ENCODE assay signal across 8 cellular contexts in the genomic region with DNA sequence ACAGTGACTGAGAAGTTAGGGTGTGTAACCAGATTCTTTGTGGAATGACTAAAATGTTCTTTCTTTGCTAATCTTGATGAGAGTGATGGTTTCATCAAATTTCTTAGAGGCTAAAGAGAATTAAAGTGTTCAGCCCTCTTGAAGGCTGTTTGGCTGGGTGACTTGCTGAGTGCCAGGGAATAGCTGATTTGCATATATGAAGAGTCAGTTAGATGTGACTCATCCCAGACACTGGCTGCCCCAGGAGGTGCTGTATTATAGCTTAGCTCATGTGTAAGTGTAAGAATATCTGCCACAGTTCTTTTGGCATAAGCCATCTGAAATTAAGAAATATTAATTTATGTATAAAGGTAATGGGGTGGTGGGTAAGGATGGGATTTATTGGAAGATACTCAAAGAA.
DNase-seq lines count a peak whose midpoint lies in the region; ATAC-seq and TF ChIP-seq lines count a peak whose summit lies in the region.

No MANE protein-coding gene starts in this region.

- intact Hi-C loops in Calu3 (cut with micrococcal nuclease; ENCODE audit: unreplicated experiment): no loop called here
- intact Hi-C loops in Caco-2 (cut with micrococcal nuclease; ENCODE audit: unreplicated experiment): no loop called here

- H3K36me3 Mint-ChIP-seq in Calu3 (ENCODE audit: insufficient read depth, unreplicated experiment) (no peaks in the 10 kb centered on the region), Caco-2 (ENCODE audit: insufficient read depth, unreplicated experiment) (no peaks in the 10 kb centered on the region)
- H3K36me3 Mint-ChIP-seq in activated naive CD4-positive, alpha-beta T cell treated with anti-CD3 and anti-CD28 coated beads, Interleukin-2, amount 10 ng/mL, durations not matched to agents 7 days and 5 days: no peaks in the 10 kb centered on the region

- DNase-seq in Calu3: peak; percentile 27
- DNase-seq in NCI-H526 treated with DMSO at 0.1 percent for 48 hours (lab: John Stamatoyannopoulos, UW): peak; percentile 57
- DNase-seq in foreskin melanocyte: peak; percentile 49
- no peak for DNase-seq in activated CD4-positive, alpha-beta T cell treated with anti-CD3 and anti-CD28 coated beads for 1 hour
- DNase-seq in cerebellar cortex (ENCODE audit: low spot score): no peak
- DNase-seq in activated naive CD4-positive, alpha-beta T cell treated with anti-CD3 and anti-CD28 coated beads, Interleukin-2, amount 10 ng/mL, durations not matched to agents 7 days and 5 days: no peak
- no peak for DNase-seq in Caco-2

- BruUV-seq in Calu3 (replicated peaks; lab: Mats Ljungman, UMichigan) (no TSS peak), Caco-2 (replicated peaks; lab: Mats Ljungman, UMichigan) (no TSS peak)

- no peak overlapping the region for H3K4me3 ChIP-seq in Caco-2 (ENCODE audit: low read depth, low read length)

- H3K27ac Mint-ChIP-seq in Calu3 (ENCODE audit: unreplicated experiment) (no peak overlapping the region), Caco-2 (ENCODE audit: unreplicated experiment) (no peak overlapping the region)
- no peak overlapping the region for H3K27ac Mint-ChIP-seq in activated naive CD4-positive, alpha-beta T cell treated with anti-CD3 and anti-CD28 coated beads, Interleukin-2, amount 10 ng/mL, durations not matched to agents 7 days and 5 days

- POLR2A ChIA-PET in Caco-2 (lab: Charles Lee): no interaction called here

- no peaks in the 10 kb centered on the region for H3K9me3 ChIP-seq in Caco-2

- peak; percentile 71 for ATAC-seq in HG02588 (IDR thresholded peaks at IDR 0.05; ENCODE audit: unreplicated experiment)

- no peaks in the 10 kb centered on the region for H3K27me3 ChIP-seq in Caco-2 (replicated peaks; ENCODE audit: control insufficient read depth, insufficient read depth, low read length)

- H3K27me3 Mint-ChIP-seq in Calu3 (ENCODE audit: unreplicated experiment): no peaks in the 10 kb centered on the region
- H3K27me3 Mint-ChIP-seq in activated naive CD4-positive, alpha-beta T cell treated with anti-CD3 and anti-CD28 coated beads, Interleukin-2, amount 10 ng/mL, durations not matched to agents 7 days and 5 days: no peaks in the 10 kb centered on the region
- peaks cover 2% of the 10 kb centered on the region for H3K27me3 Mint-ChIP-seq in Caco-2 (ENCODE audit: insufficient read depth, unreplicated experiment)

- H3K4me1 ChIP-seq in Caco-2: no peaks in the 10 kb centered on the region

- CTCF ChIA-PET in Calu3 (lab: Charles Lee): interaction anchor here (0.6 to 0.8 kb wide), 5 partner anchors 9 to 1520 kb away, joined by 3 read pairs; no protein-coding TSS in a partner anchor
- CTCF ChIA-PET in activated naive CD4-positive, alpha-beta T cell treated with anti-CD3 and anti-CD28 coated beads, Interleukin-2, amount 10 ng/mL, durations not matched to agents 7 days and 5 days (lab: Charles Lee): no interaction called here
- CTCF ChIA-PET in Caco-2 (lab: Charles Lee): no interaction called here

- no peaks in the 10 kb centered on the region for H3K9me3 Mint-ChIP-seq in Calu3 (ENCODE audit: low read depth, unreplicated experiment)
- H3K9me3 Mint-ChIP-seq in activated naive CD4-positive, alpha-beta T cell treated with anti-CD3 and anti-CD28 coated beads, Interleukin-2, amount 10 ng/mL, durations not matched to agents 7 days and 5 days: peaks cover 2% of the 10 kb centered on the region
- no peaks in the 10 kb centered on the region for H3K9me3 Mint-ChIP-seq in Caco-2 (ENCODE audit: unreplicated experiment)

- no peaks in the 10 kb centered on the region for H3K36me3 ChIP-seq in Caco-2 (ENCODE audit: control insufficient read depth, insufficient read depth, low read length)

- TF ChIP-seq CTCF in Calu3 (IDR thresholded peaks at IDR 0.05; ENCODE audit: unreplicated experiment) (no peak), Caco-2 (IDR thresholded peaks at IDR 0.05; ENCODE audit: insufficient read depth in 1 of 2, low read depth in 1 of 2, low read length in 1 of 2, severe bottlenecking in 1 of 2, unreplicated experiment in 1 of 2) (no peak)

- H3K4me3 Mint-ChIP-seq in Calu3 (ENCODE audit: low read depth, unreplicated experiment): no peak overlapping the region
- H3K4me3 Mint-ChIP-seq in activated naive CD4-positive, alpha-beta T cell treated with anti-CD3 and anti-CD28 coated beads, Interleukin-2, amount 10 ng/mL, durations not matched to agents 7 days and 5 days: no peak overlapping the region
- H3K4me3 Mint-ChIP-seq in Caco-2 (ENCODE audit: unreplicated experiment): no peak overlapping the region

- H3K4me1 Mint-ChIP-seq in Calu3 (ENCODE audit: low read depth, unreplicated experiment): peaks cover 9% of the 10 kb centered on the region
- no peaks in the 10 kb centered on the region for H3K4me1 Mint-ChIP-seq in activated naive CD4-positive, alpha-beta T cell treated with anti-CD3 and anti-CD28 coated beads, Interleukin-2, amount 10 ng/mL, durations not matched to agents 7 days and 5 days
- H3K4me1 Mint-ChIP-seq in Caco-2 (ENCODE audit: low read depth, unreplicated experiment): no peaks in the 10 kb centered on the region

Comparison
In these comparisons a context has a peak if more than half of its experiments do, and no peak if none do; other contexts are left out.
1. DNase-seq: peak in Calu3 (single experiment), NCI-H526 treated with DMSO at 0.1 percent for 48 hours (single experiment) and foreskin melanocyte (single experiment); none in activated CD4-positive, alpha-beta T cell treated with anti-CD3 and anti-CD28 coated beads for 1 hour (single experiment), cerebellar cortex (single experiment), activated naive CD4-positive, alpha-beta T cell treated with anti-CD3 and anti-CD28 coated beads, Interleukin-2, amount 10 ng/mL, durations not matched to agents 7 days and 5 days (single experiment) and Caco-2 (0 of 2).